31 cellular contexts compared by ENCODE assay signal in genomic region chr3:11204697-11205397, GRCh38. TPM values are rescaled to one million over a fixed set of nuclear protein-coding genes. Genes with fewer than 3 reads are reported as not detected.
DNase-seq lines count a peak whose midpoint lies in the region; ATAC-seq and TF ChIP-seq lines count a peak whose summit lies in the region.
"Had no signal": no experiment of that assay in that cellular context is flagged by ENCODE, and none has a peak within 500 bp of the region (broad histone marks: within the 10 kb centered on the region; RNA-seq: fewer than 3 reads in every experiment).

No MANE protein-coding gene starts in this region.

- H3K36me3 ChIP-seq in SK-N-SH (replicated peaks in 1 of 2; ENCODE audit: control insufficient read depth in 1 of 2, insufficient read depth in 2 of 2, low read length in 1 of 2) (peaks cover 0 to 6% of the 10 kb centered on the region in 2 experiments), thyroid gland (no peaks in the 10 kb centered on the region)
- H3K36me3 ChIP-seq: BE2C had no signal

- no peaks in the 10 kb centered on the region for H3K4me1 Mint-ChIP-seq in activated T-cell treated with anti-CD3 and anti-CD28 coated beads, Interleukin-2, amount 50 U/mL, for 72 hours (ENCODE audit: low read depth)
- H3K4me1 Mint-ChIP-seq: activated naive CD4-positive, alpha-beta T cell treated with anti-CD3 and anti-CD28 coated beads, Interleukin-2, amount 50 U/mL, for 24 hours; activated T-helper 17 cell treated with anti-CD3 and anti-CD28 coated beads, Interleukin-2, amount 50 U/mL, for 72 hours had no signal

- WGBS in SK-N-SH (ENCODE audit: low lambda C conversion rate) = 52% methylated on average over 6 of the region's 10 CpGs
- 62 to 68% methylated on average over 10 of the region's 10 CpGs for WGBS in thyroid gland, 2 donors

- TF ChIP-seq CTCF in SK-N-SH (IDR thresholded peaks at IDR 0.05) = no peak
- no peak for TF ChIP-seq CTCF in thyroid gland (IDR thresholded peaks at IDR 0.05)

- no peak overlapping the region for H3K4me3 Mint-ChIP-seq in activated T-cell treated with anti-CD3 and anti-CD28 coated beads, Interleukin-2, amount 50 U/mL, for 72 hours
- H3K4me3 Mint-ChIP-seq: activated CD4-positive, alpha-beta memory T cell treated with anti-CD3 and anti-CD28 coated beads, Interleukin-2, amount 10 ng/mL, durations not matched to agents 7 days and 5 days; activated naive CD4-positive, alpha-beta T cell treated with anti-CD3 and anti-CD28 coated beads, Interleukin-2, amount 50 U/mL, for 24 hours; activated T-helper 17 cell treated with anti-CD3 and anti-CD28 coated beads, Interleukin-2, amount 50 U/mL, for 72 hours; natural killer cell; type B pancreatic cell had no signal

- TF ChIP-seq RAD21 in SK-N-SH (IDR thresholded peaks at IDR 0.05; ENCODE audit: low read length) = no peak

- CTCF ChIA-PET in SK-N-SH (lab: Yijun Ruan, JAX) = interaction anchor here (0.7 to 4.0 kb wide), 8 partner anchors 11 to 447 kb away, joined by 3 to 41 read pairs (median 4); partner anchors contain the start of gene HRH1

- intact Hi-C loops in thyroid gland (cut with DNase I) = no loop called here

- peak overlapping the region; percentile 16; the same call in 1 of the 2 replicates for H3K4me2 ChIP-seq in SK-N-SH
- H3K4me2 ChIP-seq: A549, smooth muscle cell had no signal

- H3K9me3 ChIP-seq in SK-N-SH = no peaks in the 10 kb centered on the region
- H3K9me3 ChIP-seq in thyroid gland = no peaks in the 10 kb centered on the region
- H3K9me3 ChIP-seq: A549, BE2C, lower lobe of right lung had no signal

- POLR2A ChIA-PET in SK-N-SH (lab: Yijun Ruan, JAX) = no interaction called here

- no peaks in the 10 kb centered on the region for H4K20me1 ChIP-seq in SK-N-SH (ENCODE audit: insufficient read depth)

- no peak overlapping the region for H3K4me3 ChIP-seq in SK-N-SH (ENCODE audit: low read depth in 2 of 2, low read length in 1 of 2)
- H3K4me3 ChIP-seq in thyroid gland (replicated peaks in 1 of 3) = no peak overlapping the region
- H3K4me3 ChIP-seq: A549, lower lobe of right lung, smooth muscle cell had no signal

- no peak for TF ChIP-seq EP300 in SK-N-SH (IDR thresholded peaks at IDR 0.05; ENCODE audit: borderline replicate concordance in 1 of 2, low read depth in 1 of 2, low read length in 1 of 2)

- ATAC-seq in activated T-cell treated with anti-CD3 and anti-CD28 coated beads, Interleukin-2, amount 50 U/mL, for 72 hours (replicated peaks in 1 of 2) = no peak
- ATAC-seq: A549; activated T-helper 17 cell treated with anti-CD3 and anti-CD28 coated beads, Interleukin-2, amount 50 U/mL, for 72 hours; lower lobe of right lung; natural killer cell had no signal

- peaks cover 11 to 28% of the 10 kb centered on the region in 2 experiments; a peak in 3 of 4 replicates for H3K4me1 ChIP-seq in SK-N-SH (ENCODE audit: control insufficient read depth in 1 of 2, insufficient read depth in 2 of 2, low read depth in 1 of 2, low read length in 1 of 2)
- peaks cover 14 to 41% of the 10 kb centered on the region in 2 donors for H3K4me1 ChIP-seq in thyroid gland
- H3K4me1 ChIP-seq: BE2C had no signal

- no peaks in the 10 kb centered on the region for H3K27me3 ChIP-seq in SK-N-SH (ENCODE audit: insufficient read depth)
- H3K27me3 ChIP-seq in thyroid gland = no peaks in the 10 kb centered on the region
- H3K27me3 ChIP-seq: BE2C had no signal

- no peak overlapping the region for H2AFZ ChIP-seq in SK-N-SH (ENCODE audit: low read depth)

- peaks cover 40% of the 10 kb centered on the region for H3F3A ChIP-seq in SK-N-SH (replicated peaks; ENCODE audit: insufficient read depth)

- peaks cover 57% of the 10 kb centered on the region for H3K27me3 Mint-ChIP-seq in activated T-cell treated with anti-CD3 and anti-CD28 coated beads, Interleukin-2, amount 50 U/mL, for 72 hours (ENCODE audit: low read depth)

- H3K27ac ChIP-seq in SK-N-SH (ENCODE audit: low read depth in 2 of 2, low read length in 1 of 2) (peak overlapping the region; percentile 44 to 97; a peak in 3 of 4 replicates), thyroid gland (no peak overlapping the region)
- H3K27ac ChIP-seq: lower lobe of right lung had no signal

- no peaks in the 10 kb centered on the region for H3K9me3 Mint-ChIP-seq in activated T-cell treated with anti-CD3 and anti-CD28 coated beads, Interleukin-2, amount 50 U/mL, for 72 hours
- H3K9me3 Mint-ChIP-seq: activated CD4-positive, alpha-beta memory T cell treated with anti-CD3 and anti-CD28 coated beads, Interleukin-2, amount 10 ng/mL, durations not matched to agents 7 days and 5 days; activated naive CD4-positive, alpha-beta T cell treated with anti-CD3 and anti-CD28 coated beads, Interleukin-2, amount 50 U/mL, for 24 hours; activated T-helper 17 cell treated with anti-CD3 and anti-CD28 coated beads, Interleukin-2, amount 50 U/mL, for 72 hours; natural killer cell; type B pancreatic cell had no signal

- no peak overlapping the region for H3K27ac Mint-ChIP-seq in activated T-cell treated with anti-CD3 and anti-CD28 coated beads, Interleukin-2, amount 50 U/mL, for 72 hours
- H3K27ac Mint-ChIP-seq: activated CD4-positive, alpha-beta memory T cell treated with anti-CD3 and anti-CD28 coated beads, Interleukin-2, amount 10 ng/mL, durations not matched to agents 7 days and 5 days; activated naive CD4-positive, alpha-beta T cell treated with anti-CD3 and anti-CD28 coated beads, Interleukin-2, amount 50 U/mL, for 24 hours; activated T-helper 17 cell treated with anti-CD3 and anti-CD28 coated beads, Interleukin-2, amount 50 U/mL, for 72 hours; natural killer cell; type B pancreatic cell had no signal

- H3K79me2 ChIP-seq in SK-N-SH (ENCODE audit: insufficient read depth) = peaks cover 81% of the 10 kb centered on the region

- H3K36me3 Mint-ChIP-seq in activated T-cell treated with anti-CD3 and anti-CD28 coated beads, Interleukin-2, amount 50 U/mL, for 72 hours (ENCODE audit: insufficient read depth in 2 of 2) = no peaks in the 10 kb centered on the region
- H3K36me3 Mint-ChIP-seq: activated naive CD4-positive, alpha-beta T cell treated with anti-CD3 and anti-CD28 coated beads, Interleukin-2, amount 50 U/mL, for 24 hours; natural killer cell; type B pancreatic cell had no signal

- TF ChIP-seq POLR2A in thyroid gland (IDR thresholded peaks at IDR 0.05) = no peak

- no peaks in the 10 kb centered on the region for H3K9me2 ChIP-seq in SK-N-SH

- H3K9ac ChIP-seq in SK-N-SH = no peak overlapping the region

- DNase-seq in NCI-H345 (lab: John Stamatoyannopoulos, UW) = peak; percentile 19
- no peak for DNase-seq in NCI-H345 treated with DMSO at 0.1 percent for 48 hours (lab: John Stamatoyannopoulos, UW; ENCODE audit: unreplicated experiment)
- DNase-seq in SK-N-SH = no peak
- peak; percentile 30 for DNase-seq in ecto neural progenitor cell (ENCODE audit: low spot score)
- DNase-seq in thyroid gland = peak; percentile 31 to 41
- no peak for DNase-seq in activated T-cell treated with anti-CD3 and anti-CD28 coated beads, Interleukin-2, amount 50 U/mL, for 72 hours
- no peak for DNase-seq in UCSD-AML1 (lab: John Stamatoyannopoulos, UW; ENCODE audit: unreplicated experiment)
- DNase-seq in DMS79 (lab: John Stamatoyannopoulos, UW) = no peak
- DNase-seq: activated CD4-positive, alpha-beta memory T cell treated with anti-CD3 and anti-CD28 coated beads, Interleukin-2, amount 10 ng/mL, durations not matched to agents 7 days and 5 days; activated CD4-positive, alpha-beta T cell treated with anti-CD3 and anti-CD28 coated beads for 1 hour; activated CD8-positive, alpha-beta memory T cell treated with anti-CD3 and anti-CD28 coated beads, Interleukin-2, amount 50 U/mL, for 48 hours; BE2C; cerebellar nuclear complex; erythroblast; GDM1; head of caudate nucleus; KG1; lower lobe of right lung; MM.1S; natural killer cell; NCI-H1436 treated with DMSO at 0.1 percent for 48 hours; NCI-H774; retina; stimulated activated CD4-positive, alpha-beta T cell treated with anti-CD3 and anti-CD28 coated beads, Interleukin-1b, Interleukin-23, amount 100 ng/mL, for 48 hours; stimulated activated CD8-positive, alpha-beta memory T cell treated with anti-CD3 and anti-CD28 coated beads, Interleukin-4, amount 100 ng/mL, for 48 hours; T-helper 2 cell had no signal

TF ChIP-seq in SK-N-SH, 30 proteins besides CTCF, POLR2A, EP300 and RAD21:
- TF ChIP-seq NFIC (IDR thresholded peaks at IDR 0.05; ENCODE audit: borderline replicate concordance) (peak; percentile 44; the same call in 1 of the 2 replicates), FOSL2 (IDR thresholded peaks at IDR 0.05; ENCODE audit: borderline replicate concordance, low read depth) (no peak), RCOR1 (IDR thresholded peaks at IDR 0.05; ENCODE audit: low read length) (no peak), ELF1 (IDR thresholded peaks at IDR 0.05) (no peak), TCF12 (IDR thresholded peaks at IDR 0.05) (peak; percentile 40)
- TF ChIP-seq, protein P1, sequence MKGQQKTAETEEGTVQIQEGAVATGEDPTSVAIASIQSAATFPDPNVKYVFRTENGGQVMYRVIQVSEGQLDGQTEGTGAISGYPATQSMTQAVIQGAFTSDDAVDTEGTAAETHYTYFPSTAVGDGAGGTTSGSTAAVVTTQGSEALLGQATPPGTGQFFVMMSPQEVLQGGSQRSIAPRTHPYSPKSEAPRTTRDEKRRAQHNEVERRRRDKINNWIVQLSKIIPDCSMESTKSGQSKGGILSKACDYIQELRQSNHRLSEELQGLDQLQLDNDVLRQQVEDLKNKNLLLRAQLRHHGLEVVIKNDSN (IDR thresholded peaks at IDR 0.05; ENCODE audit: borderline replicate concordance, low read depth) = peak; percentile 62; the same call in 1 of the 2 replicates
- TF ChIP-seq, protein P2, sequence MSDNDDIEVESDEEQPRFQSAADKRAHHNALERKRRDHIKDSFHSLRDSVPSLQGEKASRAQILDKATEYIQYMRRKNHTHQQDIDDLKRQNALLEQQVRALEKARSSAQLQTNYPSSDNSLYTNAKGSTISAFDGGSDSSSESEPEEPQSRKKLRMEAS (IDR thresholded peaks at IDR 0.05; ENCODE audit: low read depth) = 0 out of 2 replicates have a peak, but pooled peaks have one; percentile 22
TF ChIP-seq in SK-N-SH: peak in this region for 4.

RNA-seq across cellular contexts. Expression of gene HRH1, which starts 50.6 kb away (rescaled TPM):
- polyA plus RNA-seq in SK-N-SH (2012; rRNA removed) = 6.2 and 7.7 TPM in 2 replicates
- polyA plus RNA-seq in SK-N-SH (2012; cell fraction: cytosol; rRNA removed) = 6.9 and 7.3 TPM in 2 replicates
- polyA plus RNA-seq in SK-N-SH (2012; cell fraction: nucleus; rRNA removed) = 3.6 and 7.6 TPM in 2 replicates
- 1 to 10 TPM in 3 of 4 donors, not detected in 1; 1.9 to 2.6 (median 2.4) TPM for total RNA-seq in thyroid gland
- 1 to 10 TPM; 4.6 TPM for total RNA-seq in activated T-cell treated with anti-CD3 and anti-CD28 coated beads, Interleukin-2, amount 50 U/mL, for 72 hours
- total RNA-seq: natural killer cell had no signal

Comparison
In these comparisons a context has a peak if more than half of its experiments do, and no peak if none do; other contexts are left out.
1. DNase-seq: peak in NCI-H345 (single experiment), ecto neural progenitor cell (single experiment) and thyroid gland (2 of 2); none in NCI-H345 treated with DMSO at 0.1 percent for 48 hours (single experiment), SK-N-SH (single experiment), activated T-cell treated with anti-CD3 and anti-CD28 coated beads, Interleukin-2, amount 50 U/mL, for 72 hours (0 of 2), UCSD-AML1 (single experiment) and DMS79 (single experiment).
2. H3K27ac ChIP-seq: peak in SK-N-SH (2 of 2); none in thyroid gland (0 of 3).